Comparison of ENCODE assay signal across 8 cellular contexts in genomic region chr19:12784394-12784870, GRCh38. TPM values are rescaled to one million over a fixed set of nuclear protein-coding genes. Genes with fewer than 3 reads are reported as not detected.
DNase-seq lines count a peak whose midpoint lies in the region; ATAC-seq, FAIRE-seq and TF ChIP-seq lines count a peak whose summit lies in the region.

No MANE protein-coding gene starts in this region.

- no peak for ATAC-seq in GM21515 (IDR thresholded peaks at IDR 0.05; ENCODE audit: unreplicated experiment)

- no peaks in the 10 kb centered on the region for H3K9me3 Mint-ChIP-seq in mesothelial cell of epicardium

- WGBS in esophagus squamous epithelium, 2 donors: 25 to 38% methylated on average over 9 to 10 of the region's 10 CpGs

- peaks cover 78 to 89% (median 80%) of the 10 kb centered on the region in 3 donors for H3K4me1 ChIP-seq in esophagus squamous epithelium

- no peak overlapping the region for H3K4me3 Mint-ChIP-seq in mesothelial cell of epicardium

- H3K4me1 Mint-ChIP-seq in mesothelial cell of epicardium: peaks cover 26% of the 10 kb centered on the region

- H3K27ac Mint-ChIP-seq in mesothelial cell of epicardium: no peak overlapping the region

- no peaks in the 10 kb centered on the region for H3K36me3 ChIP-seq in esophagus squamous epithelium

- intact Hi-C loops in esophagus squamous epithelium (cut with DNase I): no loop called here

- peak overlapping the region; percentile 99 for H3K27ac ChIP-seq in esophagus squamous epithelium
- H3K27ac ChIP-seq in skin epidermis: peak overlapping the region; percentile 79 to 100 (median 98)

- H3K27me3 ChIP-seq in esophagus squamous epithelium: no peaks in the 10 kb centered on the region

- H3K9me3 ChIP-seq in esophagus squamous epithelium: no peaks in the 10 kb centered on the region

- in situ Hi-C loops in G401 (cut with HindIII; ENCODE audit: low sequenced_read_pairs): no loop called here

- peak; percentile 72 for FAIRE-seq in GM12892 (lab: Jason Lieb, UNC)

- no peaks in the 10 kb centered on the region for H3K27me3 Mint-ChIP-seq in mesothelial cell of epicardium (ENCODE audit: low read depth)

- no peak for TF ChIP-seq POLR2A in GM12892 (IDR thresholded peaks at IDR 0.05; ENCODE audit: low read depth, low read length)
- TF ChIP-seq POLR2A in Raji (IDR thresholded peaks at IDR 0.05; ENCODE audit: insufficient read depth, low read depth, low read length): peak; percentile 31
- no peak for TF ChIP-seq POLR2A in esophagus squamous epithelium (IDR thresholded peaks at IDR 0.05)

- DNase-seq in GM12892 (ENCODE audit: insufficient read length) (no peak), esophagus squamous epithelium (lab: John Stamatoyannopoulos, UW) (no peak), retina (no peak), G401 (ENCODE audit: low spot score) (no peak), mesothelial cell of epicardium (ENCODE audit: low spot score in 2 of 2, unreplicated experiment in 2 of 2) (no peak)

- TF ChIP-seq CTCF in esophagus squamous epithelium (IDR thresholded peaks at IDR 0.05): no peak
- no peak for TF ChIP-seq CTCF in mesothelial cell of epicardium (IDR thresholded peaks at IDR 0.05; ENCODE audit: unreplicated experiment)

- H3K4me3 ChIP-seq in esophagus squamous epithelium (peak overlapping the region in 3 of 4 donors; percentile 22 to 70 (median 58)), skin epidermis (peak overlapping the region in 3 of 7 experiments; percentile 0 to 39 (median 1))

- H3K36me3 Mint-ChIP-seq in mesothelial cell of epicardium: no peaks in the 10 kb centered on the region

RNA-seq across cellular contexts. Expression of gene JUNB, which starts 6.9 kb away (rescaled TPM):
- 11.9 TPM for polyA plus RNA-seq in GM12892 (2012; ENCODE audit: missing spikeins)
- total RNA-seq in esophagus squamous epithelium (100 to 1,000 TPM; 260 to 945 (median 388) TPM), mesothelial cell of epicardium (160 to 169 TPM (median 164 TPM) in 3 replicates)
- 28.3 and 35.9 TPM in 2 replicates for total RNA-seq in G401 (2014; rRNA removed; shearing (Covaris generic))

RNA-seq across cellular contexts. Expression of gene HOOK2, which starts 9.1 kb away (rescaled TPM):
- polyA plus RNA-seq in GM12892 (2012; ENCODE audit: missing spikeins): 10.7 TPM
- total RNA-seq in esophagus squamous epithelium (10 to 100 TPM; 41.4 to 76.5 (median 61.6) TPM), mesothelial cell of epicardium (89.2 to 93.7 TPM (median 92.7 TPM) in 3 replicates)
- total RNA-seq in G401 (2014; rRNA removed; shearing (Covaris generic)): 19.4 and 20.2 TPM in 2 replicates

RNA-seq across cellular contexts. Expression of gene PRDX2, which starts 17.2 kb away (rescaled TPM):
- polyA plus RNA-seq in GM12892 (2012; ENCODE audit: missing spikeins): 219 TPM
- total RNA-seq in esophagus squamous epithelium (100 to 1,000 TPM; 211 to 436 (median 345) TPM), mesothelial cell of epicardium (361 to 381 TPM (median 380 TPM) in 3 replicates)
- total RNA-seq in G401 (2014; rRNA removed; shearing (Covaris generic)): 290 and 300 TPM in 2 replicates

RNA-seq across cellular contexts. Expression of gene THSD8, which starts 17.4 kb away (rescaled TPM):
- 16.1 TPM for polyA plus RNA-seq in GM12892 (2012; ENCODE audit: missing spikeins)
- total RNA-seq in esophagus squamous epithelium: not detected
- total RNA-seq in G401 (2014; rRNA removed; shearing (Covaris generic)): not detected in 2 replicates
- total RNA-seq in mesothelial cell of epicardium: 8.4 to 11.4 TPM (median 8.8 TPM) in 3 replicates

RNA-seq across cellular contexts. Expression of gene RNASEH2A, which starts 22.0 kb away (rescaled TPM):
- 33.0 TPM for polyA plus RNA-seq in GM12892 (2012; ENCODE audit: missing spikeins)
- total RNA-seq in esophagus squamous epithelium (10 to 100 TPM in 3 of 4 donors, 1 to 10 TPM in 1; 7.1 to 19.2 (median 14.9) TPM), mesothelial cell of epicardium (17.5 to 22.7 TPM (median 19.8 TPM) in 3 replicates)
- 69.1 and 124 TPM in 2 replicates for total RNA-seq in G401 (2014; rRNA removed; shearing (Covaris generic))
